In genomic region chr1:4549933-4550332, GRCh38 we compare ENCODE assay signal across 1 cellular context.
A peak's percentile ranks its signal among the peaks of the same experiment; 100 is the strongest.
TF ChIP-seq lines count a peak whose summit lies in the region.

No MANE protein-coding gene starts in this region.

TF ChIP-seq in HepG2, 621 proteins besides CTCF, POLR2A, EP300 and RAD21:
- TF ChIP-seq EHMT2 (IDR thresholded peaks at IDR 0.05; ENCODE audit: borderline replicate concordance, low read depth, low read length) (peak; percentile 39; the same call in 1 of the 2 replicates), ZNF770 (CRISPR knock-in tag; IDR thresholded peaks at IDR 0.05) (no peak), CERS6 (CRISPR knock-in tag; IDR thresholded peaks at IDR 0.05) (no peak), SIX1 (CRISPR knock-in tag; IDR thresholded peaks at IDR 0.05; ENCODE audit: borderline replicate concordance) (peak; percentile 40; the same call in 1 of the 2 replicates), MTA1 (CRISPR knock-in tag; IDR thresholded peaks at IDR 0.05; ENCODE audit: borderline replicate concordance) (no peak), REST (IDR thresholded peaks at IDR 0.05; ENCODE audit: borderline replicate concordance in 1 of 2, low read depth in 1 of 2, low read length in 2 of 2) (peak; percentile 31 to 90), TRAFD1 (CRISPR knock-in tag; IDR thresholded peaks at IDR 0.05; ENCODE audit: borderline replicate concordance) (no peak), MIER2 (CRISPR knock-in tag; IDR thresholded peaks at IDR 0.05) (peak; percentile 89), KLF11 (CRISPR knock-in tag; IDR thresholded peaks at IDR 0.05) (no peak)
